10 cellular contexts compared by ENCODE assay signal in the genomic region with DNA sequence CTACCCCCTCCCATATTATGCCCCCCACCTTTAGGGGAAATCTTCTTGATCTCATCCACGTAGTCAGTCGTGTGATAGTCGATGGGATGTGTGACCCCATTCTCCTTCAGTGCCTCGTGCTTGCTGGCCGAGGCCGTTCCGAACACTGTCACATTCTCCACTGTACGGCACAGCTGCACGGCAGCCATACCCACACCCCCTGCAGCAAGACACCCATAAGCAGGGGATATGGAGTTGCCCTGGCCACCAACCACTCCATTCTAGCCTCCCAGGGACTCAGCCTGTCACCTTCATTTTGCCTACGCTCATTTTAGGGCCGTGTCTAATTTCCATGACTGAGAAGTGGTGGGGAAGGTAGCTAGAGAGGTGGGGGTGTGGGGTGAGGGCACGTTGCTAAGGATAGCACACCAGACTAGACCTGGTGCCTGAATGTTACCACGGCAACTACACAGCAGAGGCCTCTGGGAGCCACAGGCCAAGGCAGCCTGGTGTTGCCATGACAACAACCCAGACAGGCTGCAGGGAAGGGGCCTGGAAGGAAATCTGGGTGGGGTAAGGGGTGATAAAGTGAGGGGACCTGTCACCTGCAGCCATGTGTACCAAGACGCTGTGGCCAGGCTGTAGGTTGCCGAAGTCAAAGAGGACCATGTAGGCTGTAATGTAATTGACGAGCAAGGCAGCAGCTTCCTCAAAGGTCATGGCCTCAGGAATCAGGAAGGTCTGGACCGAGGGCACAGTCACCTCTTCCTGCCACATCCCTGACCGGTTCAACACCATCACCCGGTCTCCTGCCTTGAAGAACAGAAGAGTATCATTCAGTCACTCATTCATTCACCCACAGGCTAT. TPM values are rescaled to one million over a fixed set of nuclear protein-coding genes. Genes with fewer than 3 reads are reported as not detected.
DNase-seq lines count a peak whose midpoint lies in the region; ATAC-seq, FAIRE-seq and TF ChIP-seq lines count a peak whose summit lies in the region.
"Had no signal": no experiment of that assay in that cellular context is flagged by ENCODE, and none has a peak within 500 bp of the region (broad histone marks: within the 10 kb centered on the region; RNA-seq: fewer than 3 reads in every experiment).

No MANE protein-coding gene starts in this region.

- peak; percentile 72 for TF ChIP-seq POLR2A in GM12878 (IDR thresholded peaks at IDR 0.05; ENCODE audit: low read depth, low read length)

- CTCF ChIA-PET in GM12878 (lab: Yijun Ruan, JAX): no interaction called here
- CTCF ChIA-PET in HEK293T (lab: Yijun Ruan, JAX): no interaction called here

- no peak overlapping the region for H2AFZ ChIP-seq in GM12878 (ENCODE audit: control insufficient read depth, low read depth, low read length)
- no peak overlapping the region for H2AFZ ChIP-seq in neural cell (ENCODE audit: low read depth, low read length)

- ATAC-seq in GM12878 (0 out of 3 replicates have a peak, but pooled peaks have one; percentile 8), GM18867 (IDR thresholded peaks at IDR 0.05; ENCODE audit: unreplicated experiment) (no peak)

- no TSS peak for BruUV-seq in GM12878 (replicated peaks; lab: Mats Ljungman, UMichigan)

- SMC1A ChIA-PET in GM12878 (lab: Charles Lee; ENCODE audit: uncharacterized antibody, unreplicated experiment): interaction anchor here (0.6 kb wide), 1 partner anchor 20 kb away, joined by 3 read pairs; the partner anchor contains the start of gene RPL27

- DNase-seq in DMS53 (lab: John Stamatoyannopoulos, UW): peak; percentile 91
- no peak for DNase-seq in DMS53 treated with DMSO at 0.1 percent for 48 hours (lab: John Stamatoyannopoulos, UW; ENCODE audit: unreplicated experiment)
- DNase-seq in KBM-7: peak; percentile 44
- DNase-seq in GM12878 (ENCODE audit: low read depth, low spot score): no peak
- DNase-seq in superior temporal gyrus (ENCODE audit: extremely low spot score): no peak
- no peak for DNase-seq in HEK293T (ENCODE audit: extremely low spot score)
- DNase-seq: foreskin melanocyte had no signal

- no peak overlapping the region for H3K27ac ChIP-seq in GM12878 (ENCODE audit: control insufficient read depth, insufficient read depth)
- H3K27ac ChIP-seq in neural cell (ENCODE audit: low read length): peak overlapping the region; percentile 95

- TF ChIP-seq RAD21 in GM12878 (IDR thresholded peaks at IDR 0.05; ENCODE audit: insufficient read depth, low read depth, low read length) (no peak), neural cell (conservative IDR thresholded peaks at IDR 0.05) (no peak)

- POLR2A ChIA-PET in GM12878 (lab: Charles Lee): interaction anchor here (0.5 kb wide), 1 partner anchor 252 kb away, joined by 4 read pairs; no protein-coding TSS in a partner anchor
- POLR2A ChIA-PET in HEK293T (lab: Yijun Ruan, JAX): interaction anchor here (1.0 to 2.2 kb wide), 2 partner anchors 19 to 20 kb away, joined by 3 to 12 read pairs; partner anchors contain the start of gene RPL27

- H3K4me1 ChIP-seq in GM12878 (ENCODE audit: control insufficient read depth, insufficient read depth, low read length): 0 out of 2 replicates have a peak, but pooled peaks cover 3% of the 10 kb centered on the region

- TF ChIP-seq CTCF in GM12878 (IDR thresholded peaks at IDR 0.05 in 2 of 3, conservative IDR thresholded peaks at IDR 0.05 in 1 of 3; ENCODE audit: control insufficient read depth in 2 of 3, extremely low read depth in 1 of 3, insufficient read depth in 1 of 3, low read depth in 3 of 3, low read length in 3 of 3) (no peak), neural cell (IDR thresholded peaks at IDR 0.05; ENCODE audit: poor library complexity, severe bottlenecking) (no peak)

- RAD21 ChIA-PET in GM12878 (lab: Charles Lee; ENCODE audit: unreplicated experiment): no interaction called here

- no peaks in the 10 kb centered on the region for H3K9me2 ChIP-seq in neural cell (ENCODE audit: insufficient read depth, low read length)

- peaks cover 6 to 7% of the 10 kb centered on the region in 2 experiments; a peak in 3 of 4 replicates for H3K36me3 ChIP-seq in GM12878 (ENCODE audit: control insufficient read depth in 2 of 2, insufficient read depth in 2 of 2, low read length in 1 of 2)
- H3K36me3 ChIP-seq in neural cell (ENCODE audit: insufficient read depth, low read length): no peaks in the 10 kb centered on the region

- H3K4me2 ChIP-seq in GM12878 (ENCODE audit: control insufficient read depth, insufficient read depth) (no peak overlapping the region), neural cell (ENCODE audit: low read length) (peak overlapping the region; percentile 81)

- H4K20me1 ChIP-seq in GM12878 (ENCODE audit: control insufficient read depth, insufficient read depth) (no peaks in the 10 kb centered on the region), neural cell (ENCODE audit: insufficient read depth) (peaks cover 4% of the 10 kb centered on the region)

- intact Hi-C loops in GM12878 (cut with micrococcal nuclease; ENCODE audit: unreplicated experiment): no loop called here

- in situ Hi-C loops in KBM-7 (cut with MboI; ENCODE audit: low pct_unique_long_range_greater_than_20kb, low sequenced_read_pairs) (loop anchor here (10.0 to 25.0 kb wide), 2 partner anchors 63 to 344 kb away; no protein-coding TSS in a partner anchor), GM12878 (cut with MboI) (no loop called here)

- H3K9me3 ChIP-seq in GM12878 (replicated peaks; ENCODE audit: control insufficient read depth, insufficient read depth, low read length) (no peaks in the 10 kb centered on the region), neural cell (ENCODE audit: low read length) (no peaks in the 10 kb centered on the region)

- H3F3A ChIP-seq in neural cell (ENCODE audit: insufficient read depth, low read length, poor library complexity, severe bottlenecking): peaks cover 7% of the 10 kb centered on the region

- H3K79me2 ChIP-seq in GM12878 (ENCODE audit: control insufficient read depth, insufficient read depth, low read length) (no peaks in the 10 kb centered on the region), neural cell (replicated peaks; ENCODE audit: insufficient read depth, low read length) (peaks cover 63% of the 10 kb centered on the region)

- TF ChIP-seq EP300 in GM12878 (IDR thresholded peaks at IDR 0.05; ENCODE audit: borderline replicate concordance in 1 of 2, control insufficient read depth in 1 of 2, low read depth in 2 of 2, low read length in 2 of 2) (no peak), neural cell (conservative IDR thresholded peaks at IDR 0.05; ENCODE audit: poor library complexity, severe bottlenecking) (peak; percentile 77)

- no peak overlapping the region for H3K4me3 ChIP-seq in GM12878
- H3K4me3 ChIP-seq in neural cell (ENCODE audit: low read length): peak overlapping the region; percentile 80

- no peak for FAIRE-seq in GM12878 (lab: Jason Lieb, UNC)
- FAIRE-seq: A204.1 had no signal

- H3K27me3 ChIP-seq in GM12878 (replicated peaks in 1 of 2; ENCODE audit: control insufficient read depth in 2 of 2, insufficient read depth in 2 of 2, low read length in 1 of 2) (no peaks in the 10 kb centered on the region), neural cell (ENCODE audit: insufficient read depth, low read depth, low read length) (no peaks in the 10 kb centered on the region)

- H3K9ac ChIP-seq in GM12878 (ENCODE audit: control insufficient read depth, insufficient read depth, low read length) (no peak overlapping the region), neural cell (ENCODE audit: low read length) (peak overlapping the region; percentile 67)

- 76% methylated on average over 19 of the region's 19 CpGs for WGBS in GM12878 (ENCODE audit: insufficient coverage, insufficient replicate concordance, low lambda C conversion rate, missing lambda C conversion rate)

RNA-seq across cellular contexts. Expression of gene VAT1, which starts 4.0 kb away (rescaled TPM):
- 11.7 and 11.8 TPM in 2 replicates for total RNA-seq in GM12878 (2013; cell fraction: nucleolus; rRNA removed)
- total RNA-seq in GM12878 (2014; rRNA removed): 6.5 and 8.6 TPM in 2 replicates
- total RNA-seq in GM12878 (2014; rRNA removed; fragmentation: Illumina TruSeq; extraction: Trizol): 4.8 and 5.0 TPM in 2 replicates
- 15.7 and 19.8 TPM in 2 replicates for total RNA-seq in GM12878 (2021)
- 8.9 TPM for polyA plus RNA-seq in GM12878 (2011; ENCODE audit: low read depth)
- 7.6 and 17.4 TPM in 2 replicates for polyA plus RNA-seq in GM12878 (2011; rRNA removed)
- 16.5 and 17.3 TPM in 2 replicates for polyA plus RNA-seq in GM12878 (2011; cell fraction: cytosol; rRNA removed)
- polyA plus RNA-seq in GM12878 (2011; cell fraction: nucleus; rRNA removed): 11.5 and 11.7 TPM in 2 replicates
- polyA plus RNA-seq in GM12878 (2012): 16.4 and 24.1 TPM in 2 replicates
- 5.0 and 8.6 TPM in 2 replicates for polyA plus RNA-seq in GM12878 (2014; fragmentation: Illumina TruSeq; extraction: Trizol)
- 1 to 10 TPM; 6.0 to 7.8 TPM for polyA plus RNA-seq in GM12878 (2014; fragmentation: Nextera tagmentation; extraction: Ambion mirVana)
- 6.4 and 7.0 TPM in 2 replicates for polyA plus RNA-seq in GM12878 (2014; rRNA removed)
- polyA plus RNA-seq in GM12878 (2016; fragmentation: Nextera tagmentation; extraction: Ambion mirVana): 1 to 10 TPM; 7.0 to 9.0 TPM
- polyA minus RNA-seq in GM12878 (2011; rRNA and poly(A)+ RNA removed): 31.4 and 34.9 TPM in 2 replicates
- polyA minus RNA-seq in GM12878 (2011; cell fraction: cytosol; rRNA and poly(A)+ RNA removed): 11.6 and 14.4 TPM in 2 replicates
- polyA minus RNA-seq in GM12878 (2011; cell fraction: nucleus; rRNA and poly(A)+ RNA removed): 3.5 and 6.7 TPM in 2 replicates
- polyA plus RNA-seq in neural cell: 151 and 193 TPM in 2 replicates
- polyA minus RNA-seq in neural cell: 225 and 240 TPM in 2 replicates

RNA-seq across cellular contexts. Expression of gene RND2, which starts 6.8 kb away (rescaled TPM):
- not detected in 2 replicates for total RNA-seq in GM12878 (2013; cell fraction: nucleolus; rRNA removed)
- total RNA-seq in GM12878 (2014; rRNA removed) (not detected in 2 replicates), GM12878 (2014; rRNA removed; fragmentation: Illumina TruSeq; extraction: Trizol) (not detected in 2 replicates), GM12878 (2021) (not detected in 2 replicates)
- not detected for polyA plus RNA-seq in GM12878 (2011; ENCODE audit: low read depth)
- polyA plus RNA-seq in GM12878 (2011; rRNA removed) (0.01 and 0.03 TPM in 2 replicates), GM12878 (2014; fragmentation: Illumina TruSeq; extraction: Trizol) (0.01 TPM in 1 of 2 replicates, not detected in the other), GM12878 (2014; fragmentation: Nextera tagmentation; extraction: Ambion mirVana) (not detected), GM12878 (2014; rRNA removed) (0.03 TPM in 1 of 2 replicates, not detected in the other), GM12878 (2016; fragmentation: Nextera tagmentation; extraction: Ambion mirVana) (under 1 TPM; 0.04 to 0.05 TPM), neural cell (43.8 and 44.1 TPM in 2 replicates)
- polyA plus RNA-seq in GM12878 (2011; cell fraction: cytosol; rRNA removed): 0.01 and 0.03 TPM in 2 replicates
- polyA plus RNA-seq in GM12878 (2011; cell fraction: nucleus; rRNA removed): 0.03 and 0.07 TPM in 2 replicates
- polyA plus RNA-seq in GM12878 (2012): 0.03 TPM in 2 replicates
- not detected in 2 replicates for polyA minus RNA-seq in GM12878 (2011; rRNA and poly(A)+ RNA removed)
- not detected in 2 replicates for polyA minus RNA-seq in GM12878 (2011; cell fraction: cytosol; rRNA and poly(A)+ RNA removed)
- polyA minus RNA-seq in GM12878 (2011; cell fraction: nucleus; rRNA and poly(A)+ RNA removed): not detected in 2 replicates
- polyA minus RNA-seq in neural cell: 28.8 and 30.7 TPM in 2 replicates

RNA-seq across cellular contexts. Expression of gene IFI35, which starts 11.6 kb away (rescaled TPM):
- 23.9 and 25.7 TPM in 2 replicates for total RNA-seq in GM12878 (2013; cell fraction: nucleolus; rRNA removed)
- total RNA-seq in GM12878 (2014; rRNA removed) (80.0 and 81.1 TPM in 2 replicates), GM12878 (2014; rRNA removed; fragmentation: Illumina TruSeq; extraction: Trizol) (30.7 and 35.5 TPM in 2 replicates), GM12878 (2021) (61.3 and 63.8 TPM in 2 replicates)
- polyA plus RNA-seq in GM12878 (2011; ENCODE audit: low read depth): 62.5 TPM
- polyA plus RNA-seq in GM12878 (2011; rRNA removed) (50.9 and 66.8 TPM in 2 replicates), GM12878 (2014; fragmentation: Illumina TruSeq; extraction: Trizol) (25.6 and 57.7 TPM in 2 replicates), GM12878 (2014; fragmentation: Nextera tagmentation; extraction: Ambion mirVana) (10 to 100 TPM; 18.4 to 24.4 TPM), GM12878 (2014; rRNA removed) (69.8 and 81.6 TPM in 2 replicates), GM12878 (2016; fragmentation: Nextera tagmentation; extraction: Ambion mirVana) (10 to 100 TPM; 82.9 to 92.2 TPM), neural cell (not detected in 2 replicates)
- polyA plus RNA-seq in GM12878 (2011; cell fraction: cytosol; rRNA removed): 104 and 125 TPM in 2 replicates
- 117 and 118 TPM in 2 replicates for polyA plus RNA-seq in GM12878 (2011; cell fraction: nucleus; rRNA removed)
- 67.4 and 67.6 TPM in 2 replicates for polyA plus RNA-seq in GM12878 (2012)
- polyA minus RNA-seq in GM12878 (2011; rRNA and poly(A)+ RNA removed): 29.8 and 57.8 TPM in 2 replicates
- polyA minus RNA-seq in GM12878 (2011; cell fraction: cytosol; rRNA and poly(A)+ RNA removed): 16.7 and 22.4 TPM in 2 replicates
- polyA minus RNA-seq in GM12878 (2011; cell fraction: nucleus; rRNA and poly(A)+ RNA removed): 19.8 and 24.9 TPM in 2 replicates
- polyA minus RNA-seq in neural cell: not detected in 2 replicates

RNA-seq across cellular contexts. Expression of gene RPL27, which starts 20.0 kb away (rescaled TPM):
- total RNA-seq in GM12878 (2013; cell fraction: nucleolus; rRNA removed): 190 and 218 TPM in 2 replicates
- total RNA-seq in GM12878 (2014; rRNA removed) (2,683 and 2,694 TPM in 2 replicates), GM12878 (2014; rRNA removed; fragmentation: Illumina TruSeq; extraction: Trizol) (3,457 and 3,568 TPM in 2 replicates), GM12878 (2021) (1,748 and 1,834 TPM in 2 replicates)
- polyA plus RNA-seq in GM12878 (2011; ENCODE audit: low read depth): 4,159 TPM
- polyA plus RNA-seq in GM12878 (2011; rRNA removed) (5,833 and 6,934 TPM in 2 replicates), GM12878 (2014; fragmentation: Illumina TruSeq; extraction: Trizol) (5,212 and 5,530 TPM in 2 replicates), GM12878 (2014; fragmentation: Nextera tagmentation; extraction: Ambion mirVana) (1,000 to 10,000 TPM; 4,376 to 4,686 TPM), GM12878 (2014; rRNA removed) (3,489 and 4,101 TPM in 2 replicates), GM12878 (2016; fragmentation: Nextera tagmentation; extraction: Ambion mirVana) (1,000 to 10,000 TPM; 2,215 to 2,394 TPM), neural cell (1,167 and 1,178 TPM in 2 replicates)
- 3,548 and 5,355 TPM in 2 replicates for polyA plus RNA-seq in GM12878 (2011; cell fraction: cytosol; rRNA removed)
- 1,437 and 1,774 TPM in 2 replicates for polyA plus RNA-seq in GM12878 (2011; cell fraction: nucleus; rRNA removed)
- polyA plus RNA-seq in GM12878 (2012): 4,995 and 5,015 TPM in 2 replicates
- polyA minus RNA-seq in GM12878 (2011; rRNA and poly(A)+ RNA removed): 802 and 808 TPM in 2 replicates
- 414 and 501 TPM in 2 replicates for polyA minus RNA-seq in GM12878 (2011; cell fraction: cytosol; rRNA and poly(A)+ RNA removed)
- polyA minus RNA-seq in GM12878 (2011; cell fraction: nucleus; rRNA and poly(A)+ RNA removed): 173 and 223 TPM in 2 replicates
- 388 and 475 TPM in 2 replicates for polyA minus RNA-seq in neural cell

RNA-seq across cellular contexts. Expression of gene RUNDC1, which starts 37.9 kb away (rescaled TPM):
- total RNA-seq in GM12878 (2013; cell fraction: nucleolus; rRNA removed): 68.6 and 75.5 TPM in 2 replicates
- 8.1 and 8.3 TPM in 2 replicates for total RNA-seq in GM12878 (2014; rRNA removed)
- 5.7 and 5.9 TPM in 2 replicates for total RNA-seq in GM12878 (2014; rRNA removed; fragmentation: Illumina TruSeq; extraction: Trizol)
- total RNA-seq in GM12878 (2021): 9.0 and 9.5 TPM in 2 replicates
- 6.1 TPM for polyA plus RNA-seq in GM12878 (2011; ENCODE audit: low read depth)
- 10.7 and 15.6 TPM in 2 replicates for polyA plus RNA-seq in GM12878 (2011; rRNA removed)
- polyA plus RNA-seq in GM12878 (2011; cell fraction: cytosol; rRNA removed): 12.6 and 14.7 TPM in 2 replicates
- polyA plus RNA-seq in GM12878 (2011; cell fraction: nucleus; rRNA removed): 11.4 and 15.9 TPM in 2 replicates
- polyA plus RNA-seq in GM12878 (2012): 8.3 and 11.7 TPM in 2 replicates
- 6.1 and 8.2 TPM in 2 replicates for polyA plus RNA-seq in GM12878 (2014; fragmentation: Illumina TruSeq; extraction: Trizol)
- 1 to 10 TPM; 2.9 to 3.0 TPM for polyA plus RNA-seq in GM12878 (2014; fragmentation: Nextera tagmentation; extraction: Ambion mirVana)
- 7.1 and 7.2 TPM in 2 replicates for polyA plus RNA-seq in GM12878 (2014; rRNA removed)
- 1 to 10 TPM; 8.7 to 9.6 TPM for polyA plus RNA-seq in GM12878 (2016; fragmentation: Nextera tagmentation; extraction: Ambion mirVana)
- 22.2 and 26.2 TPM in 2 replicates for polyA minus RNA-seq in GM12878 (2011; rRNA and poly(A)+ RNA removed)
- 4.7 and 5.6 TPM in 2 replicates for polyA minus RNA-seq in GM12878 (2011; cell fraction: cytosol; rRNA and poly(A)+ RNA removed)
- polyA minus RNA-seq in GM12878 (2011; cell fraction: nucleus; rRNA and poly(A)+ RNA removed): 8.2 and 14.3 TPM in 2 replicates
- polyA plus RNA-seq in neural cell: 15.1 and 16.3 TPM in 2 replicates
- polyA minus RNA-seq in neural cell: 31.1 and 34.8 TPM in 2 replicates

Comparison
In these comparisons a context has a peak if more than half of its experiments do, and no peak if none do; other contexts are left out.
1. DNase-seq: peak in DMS53 (single experiment) and KBM-7 (single experiment); none in DMS53 treated with DMSO at 0.1 percent for 48 hours (single experiment), GM12878 (single experiment), superior temporal gyrus (single experiment) and HEK293T (single experiment).
2. RNA of gene RND2, which starts 6.8 kb away (polyA plus RNA-seq): 43.8 to 44.1 TPM in neural cell; 0.01 to 0.07 TPM in GM12878; every median in the first group is over 10 times any median in the second.
3. RNA of gene IFI35, which starts 11.6 kb away (polyA plus RNA-seq): 18.4 to 125 TPM in GM12878; not detected in neural cell; every median in the first group is over 10 times any median in the second.